Comparison of ENCODE assay signal across 23 cellular contexts in genomic region chr19:29188289-29188688, GRCh38. TPM values are rescaled to one million over a fixed set of nuclear protein-coding genes. Genes with fewer than 3 reads are reported as not detected.
DNase-seq lines count a peak whose midpoint lies in the region; ATAC-seq and TF ChIP-seq lines count a peak whose summit lies in the region.
"Had no signal": no experiment of that assay in that cellular context is flagged by ENCODE, and none has a peak within 500 bp of the region (broad histone marks: within the 10 kb centered on the region; RNA-seq: fewer than 3 reads in every experiment).

No MANE protein-coding gene starts in this region.

- H3K4me1 ChIP-seq in psoas muscle, result no peaks in the 10 kb centered on the region
- H3K4me1 ChIP-seq in right lobe of liver, result no peaks in the 10 kb centered on the region
- H3K4me1 ChIP-seq: A549, BE2C, HAP-1 had no signal

- no peaks in the 10 kb centered on the region for H3K36me3 ChIP-seq in psoas muscle (ENCODE audit: insufficient read depth in 1 of 2, low read depth in 1 of 2)
- H3K36me3 ChIP-seq in right lobe of liver, result no peaks in the 10 kb centered on the region
- H3K36me3 ChIP-seq: BE2C; BLaER1 treated with 17β-estradiol and CSF1 and Interleukin-3, amounts not matched to agents 10 nM and 100 nM; HAP-1 had no signal

- H3K27me3 ChIP-seq in psoas muscle (ENCODE audit: insufficient read depth in 3 of 3, low read length in 2 of 3), result no peaks in the 10 kb centered on the region
- H3K27me3 ChIP-seq in right lobe of liver, result no peaks in the 10 kb centered on the region
- H3K27me3 ChIP-seq: BE2C; BLaER1 treated with 17β-estradiol and CSF1 and Interleukin-3, amounts not matched to agents 10 nM and 100 nM had no signal

- H3K4me3 Mint-ChIP-seq in glutamatergic neuron (ENCODE audit: unreplicated experiment), result peak overlapping the region; percentile 46
- H3K4me3 Mint-ChIP-seq: CD14-positive monocyte; CD4-positive, alpha-beta T cell; CD8-positive, alpha-beta memory T cell; HFFc6 had no signal

- H3K9me3 Mint-ChIP-seq in glutamatergic neuron (ENCODE audit: unreplicated experiment), result peaks cover 12% of the 10 kb centered on the region
- H3K9me3 Mint-ChIP-seq: CD4-positive, alpha-beta T cell; CD8-positive, alpha-beta memory T cell; HFFc6 had no signal

- intact Hi-C loops in Right ventricle myocardium inferior (cut with DNase I), result no loop called here
- intact Hi-C loops in left cardiac atrium (cut with DNase I), result no loop called here
- intact Hi-C loops in psoas muscle (cut with DNase I), result no loop called here
- intact Hi-C loops in right lobe of liver (cut with DNase I), result no loop called here

- H3K4me1 Mint-ChIP-seq in glutamatergic neuron (ENCODE audit: low read depth, unreplicated experiment), result peaks cover 16% of the 10 kb centered on the region

- TF ChIP-seq CTCF in NB4 (IDR thresholded peaks at IDR 0.05; ENCODE audit: low read depth, low read length) (no peak), glutamatergic neuron (IDR thresholded peaks at IDR 0.05; ENCODE audit: partially characterized antibody, unreplicated experiment) (no peak), psoas muscle (IDR thresholded peaks at IDR 0.05) (no peak), right lobe of liver (IDR thresholded peaks at IDR 0.05) (no peak)

- H3K36me3 Mint-ChIP-seq in glutamatergic neuron (ENCODE audit: unreplicated experiment), result no peaks in the 10 kb centered on the region
- H3K36me3 Mint-ChIP-seq: CD14-positive monocyte; CD8-positive, alpha-beta memory T cell had no signal

- H3K4me3 ChIP-seq in NB4 (ENCODE audit: low read depth, low read length), result no peak overlapping the region
- H3K4me3 ChIP-seq in psoas muscle, result no peak overlapping the region
- H3K4me3 ChIP-seq in right lobe of liver, result no peak overlapping the region
- H3K4me3 ChIP-seq: A549; BLaER1 treated with 17β-estradiol and CSF1 and Interleukin-3, amounts not matched to agents 10 nM and 100 nM; GM12878; HAP-1 had no signal

- H3K27me3 Mint-ChIP-seq in glutamatergic neuron (ENCODE audit: unreplicated experiment), result peaks cover 11% of the 10 kb centered on the region
- H3K27me3 Mint-ChIP-seq: CD4-positive, alpha-beta T cell had no signal

- no peak overlapping the region for H3K27ac ChIP-seq in psoas muscle
- H3K27ac ChIP-seq in right lobe of liver, result no peak overlapping the region
- H3K27ac ChIP-seq: A549; BLaER1 treated with 17β-estradiol and CSF1 and Interleukin-3, amounts not matched to agents 10 nM and 100 nM had no signal

- ATAC-seq in Right ventricle myocardium inferior (peak; percentile 45), left cardiac atrium (no peak), psoas muscle (peak in 2 of 4 donors; percentile 45 to 60), HG03280 (IDR thresholded peaks at IDR 0.05; ENCODE audit: unreplicated experiment) (no peak), right lobe of liver (no peak)
- ATAC-seq: A549, GM12878 had no signal

- no peak for TF ChIP-seq POLR2A in NB4 (IDR thresholded peaks at IDR 0.05; ENCODE audit: extremely low read depth, insufficient read length)
- no peak for TF ChIP-seq POLR2A in right lobe of liver (IDR thresholded peaks at IDR 0.05)

- DNase-seq in Right ventricle myocardium inferior (ENCODE audit: missing footprints), result no peak
- DNase-seq in left cardiac atrium, result no peak
- DNase-seq in NB4 (ENCODE audit: low read depth), result peak; percentile 10
- DNase-seq in glutamatergic neuron, result peak; percentile 73
- DNase-seq in psoas muscle, result peak; percentile 41 to 71
- DNase-seq in NCI-H748 treated with DMSO at 0.1 percent for 48 hours (lab: John Stamatoyannopoulos, UW), result no peak
- no peak for DNase-seq in right lobe of liver
- DNase-seq: 8988T; ACHN; AML-193; BE2C; CD4-positive, alpha-beta T cell; CD8-positive, alpha-beta memory T cell; DMS 273 treated with DMSO at 0.1 percent for 48 hours; GDM1; GOT3 had no signal

- peak overlapping the region; percentile 17 for H3K27ac Mint-ChIP-seq in glutamatergic neuron (ENCODE audit: unreplicated experiment)
- H3K27ac Mint-ChIP-seq: CD14-positive monocyte; CD4-positive, alpha-beta T cell; HFFc6 had no signal

- 59 to 63% (median 61%) methylated on average over 5 of the region's 5 CpGs for WGBS in psoas muscle, 3 donors
- 57% methylated on average over 1 of the region's 5 CpGs for WGBS in right lobe of liver (ENCODE audit: insufficient coverage, low coverage, low lambda C conversion rate, missing lambda C conversion rate)

- H3K9me3 ChIP-seq in psoas muscle, result no peaks in the 10 kb centered on the region
- H3K9me3 ChIP-seq in right lobe of liver, result no peaks in the 10 kb centered on the region
- H3K9me3 ChIP-seq: A549; BE2C; BLaER1 treated with 17β-estradiol and CSF1 and Interleukin-3, amounts not matched to agents 10 nM and 100 nM; HAP-1 had no signal

RNA-seq across cellular contexts. Expression of gene UQCRFS1, which starts 24.7 kb away (rescaled TPM):
- total RNA-seq in Right ventricle myocardium inferior, result 168 TPM
- 100 to 1,000 TPM; 112 to 127 TPM for total RNA-seq in left cardiac atrium
- total RNA-seq in glutamatergic neuron (ENCODE audit: unreplicated experiment), result 34.9 TPM
- 100 to 1,000 TPM; 102 to 155 (median 109) TPM for total RNA-seq in psoas muscle
- polyA plus RNA-seq in psoas muscle, result 100 to 1,000 TPM; 104 to 208 (median 108) TPM
- 10 to 100 TPM; 23.9 to 39.0 (median 27.5) TPM for total RNA-seq in right lobe of liver

Comparison
In these comparisons a context has a peak if more than half of its experiments do, and no peak if none do; other contexts are left out.
1. DNase-seq: peak in NB4 (single experiment), glutamatergic neuron (single experiment) and psoas muscle (2 of 2); none in Right ventricle myocardium inferior (single experiment), left cardiac atrium (single experiment), NCI-H748 treated with DMSO at 0.1 percent for 48 hours (single experiment) and right lobe of liver (0 of 3).